Comparison of ENCODE assay signal across 8 cellular contexts in genomic region chr14:23555533-23555881, GRCh38. TPM values are rescaled to one million over a fixed set of nuclear protein-coding genes. Genes with fewer than 3 reads are reported as not detected.
A peak's percentile ranks its signal among the peaks of the same experiment; 100 is the strongest.
DNase-seq lines count a peak whose midpoint lies in the region; ATAC-seq and TF ChIP-seq lines count a peak whose summit lies in the region.

No MANE protein-coding gene starts in this region.

- H3K36me3 ChIP-seq in SJCRH30 (no peaks in the 10 kb centered on the region), sigmoid colon (peaks cover 0 to 20% (median 3%) of the 10 kb centered on the region in 4 donors)

- peak overlapping the region; percentile 100 for H3K4me3 ChIP-seq in SJCRH30
- peak overlapping the region; percentile 90 for H3K4me3 ChIP-seq in fibroblast of mammary gland (ENCODE audit: control insufficient read depth, low read depth, low read length)
- peak overlapping the region; percentile 71 to 88 (median 82) for H3K4me3 ChIP-seq in sigmoid colon

- no peak for TF ChIP-seq CTCF in fibroblast of mammary gland (conservative IDR thresholded peaks at IDR 0.05; ENCODE audit: control insufficient read depth, insufficient read depth, low read depth, low read length)
- TF ChIP-seq CTCF in sigmoid colon (IDR thresholded peaks at IDR 0.05), result no peak

- H3K4me1 ChIP-seq in SJCRH30 (peaks cover 7% of the 10 kb centered on the region; the same call in 1 of the 2 replicates), sigmoid colon (peaks cover 0 to 43% (median 34%) of the 10 kb centered on the region in 4 donors)

- no peak for TF ChIP-seq POLR2A in sigmoid colon (IDR thresholded peaks at IDR 0.05)

- intact Hi-C loops in sigmoid colon (cut with DNase I), result loop anchor here (5.0 to 10.0 kb wide), 6 partner anchors 188 to 889 kb away; partner anchors contain the start of genes ACIN1, C14orf119, DCAF11 and EFS

- 2 to 3% methylated on average over 14 of the region's 14 CpGs for WGBS in sigmoid colon, 2 donors

- TF ChIP-seq EP300 in sigmoid colon (IDR thresholded peaks at IDR 0.05), result no peak

- H3K27ac ChIP-seq in SJCRH30 (peak overlapping the region; percentile 89), sigmoid colon (peak overlapping the region; percentile 93 to 98 (median 95))

- H3K27me3 ChIP-seq in SJCRH30 (no peaks in the 10 kb centered on the region), sigmoid colon (no peaks in the 10 kb centered on the region)

- DNase-seq in SJCRH30 (no peak), fibroblast of mammary gland (ENCODE audit: low read depth) (no peak), sigmoid colon (no peak), NCI-H2081 treated with DMSO at 0.1 percent for 48 hours (lab: John Stamatoyannopoulos, UW) (no peak), NCI-H1436 treated with DMSO at 0.1 percent for 48 hours (lab: John Stamatoyannopoulos, UW) (no peak), hepatic stellate cell (ENCODE audit: low spot score) (no peak), NCI-H2081 (lab: John Stamatoyannopoulos, UW) (no peak)

- H3K9me3 ChIP-seq in SJCRH30 (replicated peaks) (no peaks in the 10 kb centered on the region), sigmoid colon (no peaks in the 10 kb centered on the region)

- ATAC-seq in GM19328 (IDR thresholded peaks at IDR 0.05; ENCODE audit: unreplicated experiment), result peak; percentile 1

RNA-seq across cellular contexts. Expression of gene THTPA, which starts 0.6 kb away (rescaled TPM):
- total RNA-seq in SJCRH30 (2014; rRNA removed; shearing (Covaris generic)), result 12.3 and 14.9 TPM in 2 replicates
- 10 to 100 TPM in 3 of 4 donors, 1 to 10 TPM in 1; 8.9 to 30.6 (median 19.4) TPM for total RNA-seq in sigmoid colon
- 10 to 100 TPM; 19.2 to 35.4 (median 22.0) TPM for polyA plus RNA-seq in sigmoid colon

RNA-seq across cellular contexts. Expression of gene ZFHX2, which starts 3.9 kb away (rescaled TPM):
- total RNA-seq in SJCRH30 (2014; rRNA removed; shearing (Covaris generic)), result 0.04 and 0.05 TPM in 2 replicates
- 1 to 10 TPM in 2 of 4 donors, under 1 TPM in 2; 0.33 to 1.9 (median 0.98) TPM for total RNA-seq in sigmoid colon
- under 1 TPM in 2 of 3 donors, not detected in 1; under 0.01 to 0.57 TPM for polyA plus RNA-seq in sigmoid colon

RNA-seq across cellular contexts. Expression of gene AP1G2, which starts 12.1 kb away (rescaled TPM):
- not detected in 2 replicates for total RNA-seq in SJCRH30 (2014; rRNA removed; shearing (Covaris generic))
- 10 to 100 TPM; 16.4 to 37.1 (median 26.3) TPM for total RNA-seq in sigmoid colon
- 100 to 1,000 TPM in 1 of 3 donors, 10 to 100 TPM in 2; 33.0 to 124 (median 41.6) TPM for polyA plus RNA-seq in sigmoid colon

RNA-seq across cellular contexts. Expression of gene JPH4, which starts 23.1 kb away (rescaled TPM):
- total RNA-seq in SJCRH30 (2014; rRNA removed; shearing (Covaris generic)), result 0.10 TPM in 2 replicates
- total RNA-seq in sigmoid colon, result 1 to 10 TPM in 3 of 4 donors, under 1 TPM in 1; 0.82 to 3.0 (median 2.1) TPM
- 1 to 10 TPM in 1 of 3 donors, under 1 TPM in 1, not detected in 1; 0.60 to 1.5 TPM for polyA plus RNA-seq in sigmoid colon

Comparison
In these comparisons a context has a peak if more than half of its experiments do, and no peak if none do; other contexts are left out.
1. RNA of gene AP1G2, which starts 12.1 kb away (total RNA-seq): 16.4 to 37.1 TPM in sigmoid colon; not detected in SJCRH30; every median in the first group is over 10 times any median in the second.
2. Peak in every context shown above with its lines, with median percentiles within 50 percentile points of each other: H3K4me3 ChIP-seq.